ENCODE assay signal across 21 cellular contexts in genomic region chr2:125169764-125170146, GRCh38.
"Had no signal": no experiment of that assay in that cellular context is flagged by ENCODE, and none has a peak within 500 bp of the region (broad histone marks: within the 10 kb centered on the region; RNA-seq: fewer than 3 reads in every experiment).

No MANE protein-coding gene starts in this region.

- DNase-seq: activated CD4-positive, alpha-beta T cell treated with anti-CD3 and anti-CD28 coated beads for 4 hours; activated CD8-positive, alpha-beta memory T cell treated with anti-CD3 and anti-CD28 coated beads, Interleukin-2, amount 50 U/mL, for 4 hours; activated CD8-positive, alpha-beta T cell treated with anti-CD3 and anti-CD28 coated beads for 36 hours; activated naive CD4-positive, alpha-beta T cell; activated T-cell treated with anti-CD3 and anti-CD28 coated beads, Interleukin-2, amount 50 U/mL, for 72 hours; caudate nucleus; Karpas-422; NCI-H1092; NCI-H1417; NCI-H1694; NCI-H2029 treated with DMSO at 0.1 percent for 48 hours; NCI-H446; NCI-H524; Peyer's patch; SHP77; SW 1271 had no signal

- H3K9me3 ChIP-seq: Peyer's patch, SJSA1 had no signal

- H3K27ac ChIP-seq: Peyer's patch, RWPE1, SJSA1 had no signal

- H3K27me3 ChIP-seq: Peyer's patch, SJSA1 had no signal

- ATAC-seq: activated CD4-positive, CD25-positive, alpha-beta regulatory T cell treated with anti-CD3 and anti-CD28 coated beads, Interleukin-2, amount 50 U/mL, for 24 hours; activated CD8-positive, alpha-beta T cell treated with anti-CD3 and anti-CD28 coated beads for 36 hours; activated T-cell treated with anti-CD3 and anti-CD28 coated beads, Interleukin-2, amount 50 U/mL, for 72 hours; K562; SK-N-SH treated with all-trans-retinoic acid at 6 μM for 48 hours had no signal

- H3K4me1 ChIP-seq: Peyer's patch, SJSA1 had no signal

- H3K36me3 ChIP-seq: Peyer's patch, SJSA1 had no signal

- H3K4me3 ChIP-seq: K562, Peyer's patch, SJSA1 had no signal
